ENCODE assay signal across 8 cellular contexts in genomic region chr19:16382775-16383543, GRCh38. TPM values are rescaled to one million over a fixed set of nuclear protein-coding genes. Genes with fewer than 3 reads are reported as not detected.
DNase-seq lines count a peak whose midpoint lies in the region; ATAC-seq and TF ChIP-seq lines count a peak whose summit lies in the region.

No MANE protein-coding gene starts in this region.

- POLR2A ChIA-PET in Panc1 (lab: Charles Lee), result no interaction called here
- POLR2A ChIA-PET in naive thymus-derived CD4-positive, alpha-beta T cell (lab: Charles Lee), result interaction anchor here (0.6 to 35.0 kb wide), 20 partner anchors 17 to 309 kb away, joined by 3 to 4370 read pairs (median 4); partner anchors contain the start of genes FAM32A and KLF2

- H3K4me2 ChIP-seq in fibroblast of lung (ENCODE audit: extremely low read depth, insufficient read depth, low read length), result peak overlapping the region; percentile 44

- H4K20me1 ChIP-seq in fibroblast of lung (ENCODE audit: control insufficient read depth, extremely low read depth, insufficient read depth, low read length), result no peaks in the 10 kb centered on the region

- H3K27ac ChIP-seq in C4-2B, result no peak overlapping the region
- H3K27ac ChIP-seq in Panc1 (ENCODE audit: low read length), result no peak overlapping the region
- peak overlapping the region; percentile 78 for H3K27ac ChIP-seq in fibroblast of lung (ENCODE audit: insufficient read depth, low read length)
- peak overlapping the region; percentile 84 for H3K27ac ChIP-seq in naive thymus-derived CD4-positive, alpha-beta T cell (ENCODE audit: low read depth, low read length)

- BruUV-seq in Panc1 (replicated peaks; lab: Mats Ljungman, UMichigan), result no TSS peak

- no peak overlapping the region for H2AFZ ChIP-seq in fibroblast of lung (ENCODE audit: low read length)

- peak; percentile 90 for ATAC-seq in Panc1
- peak; percentile 82 for ATAC-seq in naive thymus-derived CD4-positive, alpha-beta T cell
- ATAC-seq in stimulated activated effector memory CD8-positive, alpha-beta T cell treated with anti-CD3 and anti-CD28 coated beads, Interleukin-12 subunit alpha, Interleukin-12 subunit beta, amount 100 ng/mL, for 72 hours, result peak; percentile 70
- ATAC-seq in HG03432 (IDR thresholded peaks at IDR 0.05; ENCODE audit: unreplicated experiment), result no peak

- intact Hi-C loops in Panc1 (cut with micrococcal nuclease; ENCODE audit: unreplicated experiment), result no loop called here
- intact Hi-C loops in naive thymus-derived CD4-positive, alpha-beta T cell (cut with micrococcal nuclease), result loop anchor here (1.0 to 2.0 kb wide), 8 partner anchors 12 to 272 kb away; partner anchors contain the start of genes FAM32A (in 1 of the 2), KLF2 (in 1 of the 2) and RAB8A (in 1 of the 2)

- TF ChIP-seq CTCF in C4-2B (conservative IDR thresholded peaks at IDR 0.05) (peak; percentile 77), HFF-Myc (IDR thresholded peaks at IDR 0.05; ENCODE audit: low read depth, low read length, missing control alignments) (peak; percentile 79), Panc1 (IDR thresholded peaks at IDR 0.05) (peak; percentile 81), fibroblast of lung (conservative IDR thresholded peaks at IDR 0.05 in 1 of 2, IDR thresholded peaks at IDR 0.05 in 1 of 2; ENCODE audit: low read depth in 1 of 2, low read length in 2 of 2) (peak; percentile 79 to 84)

- H3K4me1 ChIP-seq in Panc1 (ENCODE audit: control insufficient read depth, insufficient read depth, low read length) (no peaks in the 10 kb centered on the region; the same call in 1 of the 2 replicates), fibroblast of lung (ENCODE audit: control insufficient read depth, extremely low read depth, insufficient read depth, low read length) (peaks cover 11% of the 10 kb centered on the region)
- H3K4me1 ChIP-seq in naive thymus-derived CD4-positive, alpha-beta T cell (ENCODE audit: control insufficient read depth in 2 of 2, insufficient read depth in 2 of 2, low read length in 2 of 2), result peaks cover 37 to 53% of the 10 kb centered on the region in 2 donors

- H3K4me3 ChIP-seq in HFF-Myc (replicated peaks; ENCODE audit: low read depth, low read length) (no peak overlapping the region), Panc1 (ENCODE audit: low read depth in 2 of 2, low read length in 2 of 2) (no peak overlapping the region), fibroblast of lung (replicated peaks in 1 of 4; ENCODE audit: control extremely low read depth in 1 of 4, insufficient read depth in 1 of 4, low read depth in 3 of 4, low read length in 4 of 4) (no peak overlapping the region)
- peak overlapping the region; percentile 44 for H3K4me3 ChIP-seq in naive thymus-derived CD4-positive, alpha-beta T cell (ENCODE audit: low read length)

- peaks cover 0 to 10% (median 0%) of the 10 kb centered on the region in 11 donors for H3K9me3 Mint-ChIP-seq in naive thymus-derived CD4-positive, alpha-beta T cell
- no peaks in the 10 kb centered on the region for H3K9me3 Mint-ChIP-seq in stimulated activated effector memory CD8-positive, alpha-beta T cell treated with anti-CD3 and anti-CD28 coated beads, Interleukin-12 subunit alpha, Interleukin-12 subunit beta, amount 100 ng/mL, for 72 hours

- CTCF ChIA-PET in Panc1 (lab: Charles Lee), result interaction anchor here (0.6 to 1.1 kb wide), 7 partner anchors 9 to 197 kb away, joined by 3 to 6 read pairs (median 3); no protein-coding TSS in a partner anchor
- CTCF ChIA-PET in naive thymus-derived CD4-positive, alpha-beta T cell (lab: Charles Lee), result interaction anchor here (0.6 to 5.5 kb wide), 27 partner anchors 11 to 320 kb away, joined by 3 to 140 read pairs (median 5); partner anchors contain the start of genes AP1M1, FAM32A and KLF2

- DNase-seq in HFF-Myc (ENCODE audit: extremely low read depth, low read depth) (peak; percentile 44), Panc1 (ENCODE audit: low read depth, low spot score) (peak; percentile 39), activated T-helper 1 cell treated with Interleukin-2 at 50 U/mL for 16 hours (ENCODE audit: low read depth) (peak; percentile 69), fibroblast of lung (ENCODE audit: low read depth in 2 of 2) (peak; percentile 72 to 89)
- DNase-seq in naive thymus-derived CD4-positive, alpha-beta T cell, result peak; percentile 63 to 81 (median 75)
- DNase-seq in stimulated activated effector memory CD8-positive, alpha-beta T cell treated with anti-CD3 and anti-CD28 coated beads, Interleukin-12 subunit alpha, Interleukin-12 subunit beta, amount 100 ng/mL, for 72 hours (ENCODE audit: low spot score in 2 of 2), result peak in 1 of 2 donors; percentile 73

- H3K4me1 Mint-ChIP-seq in naive thymus-derived CD4-positive, alpha-beta T cell, result peaks cover 36 to 81% (median 63%) of the 10 kb centered on the region in 7 donors
- peaks cover 53% of the 10 kb centered on the region for H3K4me1 Mint-ChIP-seq in stimulated activated effector memory CD8-positive, alpha-beta T cell treated with anti-CD3 and anti-CD28 coated beads, Interleukin-12 subunit alpha, Interleukin-12 subunit beta, amount 100 ng/mL, for 72 hours

- H3K4me3 Mint-ChIP-seq in naive thymus-derived CD4-positive, alpha-beta T cell, result peak overlapping the region; percentile 61 to 84 (median 70)
- no peak overlapping the region for H3K4me3 Mint-ChIP-seq in stimulated activated effector memory CD8-positive, alpha-beta T cell treated with anti-CD3 and anti-CD28 coated beads, Interleukin-12 subunit alpha, Interleukin-12 subunit beta, amount 100 ng/mL, for 72 hours

- H3K9me3 ChIP-seq in Panc1 (ENCODE audit: control insufficient read depth, insufficient read depth, low read depth, low read length) (no peaks in the 10 kb centered on the region), fibroblast of lung (ENCODE audit: control insufficient read depth, insufficient read depth, low read depth, low read length) (no peaks in the 10 kb centered on the region)
- no peaks in the 10 kb centered on the region for H3K9me3 ChIP-seq in naive thymus-derived CD4-positive, alpha-beta T cell (ENCODE audit: control insufficient read depth in 2 of 3, low read length in 3 of 3)

- H3K27me3 Mint-ChIP-seq in naive thymus-derived CD4-positive, alpha-beta T cell, result no peaks in the 10 kb centered on the region

- H3K36me3 Mint-ChIP-seq in naive thymus-derived CD4-positive, alpha-beta T cell, result peaks cover 5 to 35% (median 33%) of the 10 kb centered on the region in 5 donors
- peaks cover 35% of the 10 kb centered on the region for H3K36me3 Mint-ChIP-seq in stimulated activated effector memory CD8-positive, alpha-beta T cell treated with anti-CD3 and anti-CD28 coated beads, Interleukin-12 subunit alpha, Interleukin-12 subunit beta, amount 100 ng/mL, for 72 hours

- in situ Hi-C loops in Panc1 (cut with HindIII; ENCODE audit: low pct_unique_long_range_greater_than_20kb, low sequenced_read_pairs), result no loop called here

- H3K27me3 ChIP-seq in Panc1 (ENCODE audit: control insufficient read depth, insufficient read depth, low read length) (no peaks in the 10 kb centered on the region), fibroblast of lung (ENCODE audit: control insufficient read depth, insufficient read depth, low read length) (no peaks in the 10 kb centered on the region)
- H3K27me3 ChIP-seq in naive thymus-derived CD4-positive, alpha-beta T cell (ENCODE audit: control insufficient read depth in 2 of 2, insufficient read depth in 2 of 2, low read length in 2 of 2), result no peaks in the 10 kb centered on the region

- H3K9ac ChIP-seq in fibroblast of lung (ENCODE audit: insufficient read depth, low read length), result peak overlapping the region; percentile 37

- no peaks in the 10 kb centered on the region for H3K79me2 ChIP-seq in fibroblast of lung (ENCODE audit: control insufficient read depth, insufficient read depth, low read length)

- H3K27ac Mint-ChIP-seq in naive thymus-derived CD4-positive, alpha-beta T cell, result peak overlapping the region in 7 of 9 donors; percentile 87 to 98 (median 97)
- peak overlapping the region; percentile 23 for H3K27ac Mint-ChIP-seq in stimulated activated effector memory CD8-positive, alpha-beta T cell treated with anti-CD3 and anti-CD28 coated beads, Interleukin-12 subunit alpha, Interleukin-12 subunit beta, amount 100 ng/mL, for 72 hours

- H3K36me3 ChIP-seq in Panc1 (ENCODE audit: control insufficient read depth, insufficient read depth, low read length) (no peaks in the 10 kb centered on the region; the same call in 1 of the 2 replicates), fibroblast of lung (ENCODE audit: control insufficient read depth, insufficient read depth, low read length) (peaks cover 14% of the 10 kb centered on the region)
- peaks cover 0 to 29% (median 4%) of the 10 kb centered on the region in 3 experiments for H3K36me3 ChIP-seq in naive thymus-derived CD4-positive, alpha-beta T cell (ENCODE audit: control insufficient read depth in 2 of 3, insufficient read depth in 3 of 3, low read length in 3 of 3)

RNA-seq across cellular contexts. Expression of gene KLF2, which starts 58.3 kb away (rescaled TPM):
- total RNA-seq in Panc1 (2021; ENCODE audit: unreplicated experiment) (3.5 TPM), fibroblast of lung (3.3 and 19.2 TPM in 2 replicates)
- polyA plus RNA-seq in Panc1 (2012; ENCODE audit: insufficient read length), result 8.4 TPM
- polyA plus RNA-seq in fibroblast of lung, result 6.7 and 11.5 TPM in 2 replicates
- 27.0 and 30.4 TPM in 2 replicates for polyA plus RNA-seq in fibroblast of lung (2012)
- polyA minus RNA-seq in fibroblast of lung (ENCODE audit: low replicate concordance), result 7.7 and 14.6 TPM in 2 replicates
- total RNA-seq in naive thymus-derived CD4-positive, alpha-beta T cell, result 100 to 1,000 TPM; 195 to 630 (median 466) TPM
- 100 to 1,000 TPM; 119 to 149 TPM for polyA plus RNA-seq in naive thymus-derived CD4-positive, alpha-beta T cell

Comparison
In these comparisons a context has a peak if more than half of its experiments do, and no peak if none do; other contexts are left out.
1. H3K27ac ChIP-seq: peak in fibroblast of lung (single experiment) and naive thymus-derived CD4-positive, alpha-beta T cell (single experiment); none in C4-2B (single experiment) and Panc1 (single experiment).
2. Peak in every context shown above with its lines, with median percentiles within 50 percentile points of each other: CTCF ChIP-seq.